8 cellular contexts compared by ENCODE assay signal in genomic region chr9:121557581-121558422, GRCh38. TPM values are rescaled to one million over a fixed set of nuclear protein-coding genes. Genes with fewer than 3 reads are reported as not detected.
DNase-seq lines count a peak whose midpoint lies in the region; ATAC-seq, FAIRE-seq and TF ChIP-seq lines count a peak whose summit lies in the region.

No MANE protein-coding gene starts in this region.

- 43% methylated on average over 15 of the region's 15 CpGs; no CpG with 5 or more reads in 1 of the 2 experiments for WGBS in H1 (ENCODE audit: extremely low coverage in 1 of 2, insufficient coverage in 1 of 2, insufficient read length in 1 of 2, insufficient replicate concordance in 2 of 2, low coverage in 1 of 2, low lambda C conversion rate in 2 of 2, missing lambda C conversion rate in 1 of 2), 2 experiments
- WGBS in mesenchymal stem cell, result 5% methylated on average over 14 of the region's 15 CpGs

- TF ChIP-seq CTCF in AG09309 (IDR thresholded peaks at IDR 0.05; ENCODE audit: control insufficient read depth, insufficient read depth, low read depth, low read length, missing control alignments), result no peak
- no peak for TF ChIP-seq CTCF in RWPE1 (conservative IDR thresholded peaks at IDR 0.05; ENCODE audit: low read depth)
- TF ChIP-seq CTCF in H1 (IDR thresholded peaks at IDR 0.05; ENCODE audit: control extremely low read depth in 1 of 3, insufficient read depth in 1 of 3, low read depth in 1 of 3, low read length in 3 of 3), result no peak

- no peak overlapping the region for H4K8ac ChIP-seq in H1 (ENCODE audit: extremely low read depth, insufficient read depth, low read length)
- H4K8ac ChIP-seq in mesenchymal stem cell (ENCODE audit: low read length), result peak overlapping the region; percentile 94

- no peaks in the 10 kb centered on the region; a peak in 1 of 7 replicates for H3K27me3 ChIP-seq in H1 (replicated peaks in 1 of 4; ENCODE audit: control insufficient read depth in 3 of 4, extremely low read depth in 1 of 4, insufficient read depth in 3 of 4, low read length in 3 of 4)
- peaks cover 4 to 22% of the 10 kb centered on the region in 2 experiments for H3K27me3 ChIP-seq in mesenchymal stem cell (ENCODE audit: control insufficient read depth in 1 of 2, insufficient read depth in 1 of 2, low read length in 2 of 2)

- H3K14ac ChIP-seq in H1 (ENCODE audit: insufficient read length), result no peak overlapping the region
- peak overlapping the region in 1 of 2 experiments; percentile 53 for H3K14ac ChIP-seq in mesenchymal stem cell (ENCODE audit: low read length in 2 of 2)

- H2BK12ac ChIP-seq in H1 (ENCODE audit: low read depth, low read length) (peak overlapping the region; percentile 92; the same call in 1 of the 2 replicates), mesenchymal stem cell (ENCODE audit: low read length in 2 of 2) (peak overlapping the region; percentile 12 to 94)

- H3K36me3 ChIP-seq in H1 (ENCODE audit: control insufficient read depth in 2 of 4, insufficient read depth in 4 of 4, low read length in 3 of 4), result no peaks in the 10 kb centered on the region
- no peaks in the 10 kb centered on the region for H3K36me3 ChIP-seq in mesenchymal stem cell (ENCODE audit: control insufficient read depth in 1 of 2, insufficient read depth in 2 of 2, low read depth in 1 of 2, low read length in 2 of 2)

- H2BK15ac ChIP-seq in H1 (ENCODE audit: low read length) (peak overlapping the region; percentile 72; the same call in 1 of the 2 replicates), mesenchymal stem cell (ENCODE audit: low read depth, poor library complexity, severe bottlenecking) (peak overlapping the region; percentile 83)

- H2BK120ac ChIP-seq in H1 (replicated peaks; ENCODE audit: low read depth, low read length) (peak overlapping the region; percentile 79), mesenchymal stem cell (ENCODE audit: low read depth, low read length) (peak overlapping the region; percentile 95)

- H3K79me1 ChIP-seq in H1 (ENCODE audit: low read depth, low read length) (no peaks in the 10 kb centered on the region), mesenchymal stem cell (replicated peaks; ENCODE audit: low read length, poor library complexity, severe bottlenecking) (no peaks in the 10 kb centered on the region)

- TF ChIP-seq EP300 in H1 (IDR thresholded peaks at IDR 0.05; ENCODE audit: borderline replicate concordance in 1 of 2, low read depth in 2 of 2, low read length in 2 of 2), result no peak

- H3K4ac ChIP-seq in H1 (replicated peaks; ENCODE audit: insufficient read length, low read depth, low read length) (peak overlapping the region; percentile 54), mesenchymal stem cell (ENCODE audit: low read depth in 1 of 2, low read length in 2 of 2) (peak overlapping the region; percentile 32 to 85)

- peaks cover 0 to 13% (median 9%) of the 10 kb centered on the region in 4 experiments; a peak in 5 of 7 replicates for H3K4me1 ChIP-seq in H1 (replicated peaks in 1 of 4; ENCODE audit: control insufficient read depth in 3 of 4, insufficient read depth in 4 of 4, low read length in 3 of 4)
- H3K4me1 ChIP-seq in mesenchymal stem cell (ENCODE audit: control insufficient read depth, insufficient read depth, low read depth, low read length), result peaks cover 23% of the 10 kb centered on the region

- no peaks in the 10 kb centered on the region for H3K9me3 ChIP-seq in H1 (ENCODE audit: insufficient read depth in 2 of 2, low read depth in 1 of 2, low read length in 1 of 2)
- no peaks in the 10 kb centered on the region for H3K9me3 ChIP-seq in mesenchymal stem cell (ENCODE audit: control insufficient read depth, low read length)

- no peak for TF ChIP-seq POLR2A in H1 (IDR thresholded peaks at IDR 0.05; ENCODE audit: control extremely low read depth in 1 of 2, low read depth in 2 of 2, low read length in 2 of 2)

- peaks cover 0 to 2% of the 10 kb centered on the region in 2 experiments for H4K20me1 ChIP-seq in H1 (replicated peaks in 1 of 2; ENCODE audit: control insufficient read depth in 1 of 2, insufficient read depth in 2 of 2, low read length in 2 of 2)

- no peak overlapping the region for H3K23ac ChIP-seq in H1 (ENCODE audit: insufficient read length)
- no peak overlapping the region for H3K23ac ChIP-seq in mesenchymal stem cell (ENCODE audit: low read length in 2 of 2)

- no peak for TF ChIP-seq RAD21 in H1 (IDR thresholded peaks at IDR 0.05 in 1 of 2, conservative IDR thresholded peaks at IDR 0.05 in 1 of 2; ENCODE audit: low read depth in 2 of 2, low read length in 2 of 2)

- ATAC-seq in GM21786 (IDR thresholded peaks at IDR 0.05; ENCODE audit: unreplicated experiment), result no peak

- POLR2A ChIA-PET in RWPE1 (lab: Yijun Ruan, JAX; ENCODE audit: low non-redundant PET), result interaction anchor here (0.7 kb wide), 1 partner anchor 61 kb away, joined by 3 read pairs; no protein-coding TSS in a partner anchor
- POLR2A ChIA-PET in H1 (lab: Charles Lee; ENCODE audit: partially characterized antibody), result interaction anchor here (1.1 to 2.6 kb wide), 3 partner anchors 11 to 41 kb away, joined by 3 to 9 read pairs (median 5); no protein-coding TSS in a partner anchor

- peak overlapping the region; percentile 80 for H3K27ac ChIP-seq in RWPE1
- no peak overlapping the region for H3K27ac ChIP-seq in H1 (ENCODE audit: low read depth, low read length)
- peak overlapping the region; percentile 91 for H3K27ac ChIP-seq in mesenchymal stem cell (ENCODE audit: low read length, poor library complexity, severe bottlenecking)

- H4K5ac ChIP-seq in H1 (ENCODE audit: insufficient read length, low read depth, low read length), result no peak overlapping the region

- H3K18ac ChIP-seq in H1 (ENCODE audit: extremely low read depth, low read length) (peak overlapping the region; percentile 87), mesenchymal stem cell (ENCODE audit: low read depth in 1 of 2, low read length in 2 of 2) (peak overlapping the region; percentile 75 to 97)

- CTCF ChIA-PET in RWPE1 (lab: Yijun Ruan, JAX), result interaction anchor here (0.5 to 3.7 kb wide), 6 partner anchors 11 to 194 kb away, joined by 3 to 22 read pairs (median 4); no protein-coding TSS in a partner anchor
- CTCF ChIA-PET in H1 (lab: Charles Lee; ENCODE audit: partially characterized antibody), result interaction anchor here (0.6 to 5.8 kb wide), 20 partner anchors 8 to 440 kb away, joined by 3 to 30 read pairs (median 4); no protein-coding TSS in a partner anchor

- 0 out of 2 replicates have a peak overlapping the region, but pooled peaks have one; percentile 53 for H2AK5ac ChIP-seq in H1 (ENCODE audit: low read depth, low read length)
- peak overlapping the region; percentile 95 for H2AK5ac ChIP-seq in mesenchymal stem cell (ENCODE audit: low read length, severe bottlenecking)

- H3K23me2 ChIP-seq in H1 (ENCODE audit: low read depth, low read length), result no peaks in the 10 kb centered on the region; the same call in 1 of the 2 replicates

- no peak overlapping the region for H3K56ac ChIP-seq in H1 (replicated peaks; ENCODE audit: insufficient read length, low read depth, low read length)

- peak; percentile 57 for DNase-seq in AG09309 (ENCODE audit: low read depth)
- DNase-seq in H4 (ENCODE audit: low spot score), result peak; percentile 98
- peak; percentile 84 for DNase-seq in RWPE1 (ENCODE audit: low spot score)
- no peak for DNase-seq in H1 (ENCODE audit: low read depth in 1 of 2, low spot score in 2 of 2)
- DNase-seq in mesenchymal stem cell, result peak; percentile 97
- DNase-seq in ureter (ENCODE audit: low spot score), result peak; percentile 88
- no peak for DNase-seq in DMS114 treated with DMSO at 0.1 percent for 48 hours (lab: John Stamatoyannopoulos, UW; ENCODE audit: unreplicated experiment)

- H3K9ac ChIP-seq in H1 (replicated peaks in 1 of 4; ENCODE audit: extremely low read depth in 1 of 4, low read depth in 3 of 4, low read length in 3 of 4), result no peak overlapping the region
- H3K9ac ChIP-seq in mesenchymal stem cell (ENCODE audit: low read length), result no peak overlapping the region

- H4K91ac ChIP-seq in H1 (replicated peaks; ENCODE audit: insufficient read length, low read length) (peak overlapping the region; percentile 76), mesenchymal stem cell (ENCODE audit: low read length) (peak overlapping the region; percentile 84)

- H2AFZ ChIP-seq in H1 (ENCODE audit: low read length), result peak overlapping the region; percentile 68
- peak overlapping the region; percentile 72 for H2AFZ ChIP-seq in mesenchymal stem cell (ENCODE audit: low read depth, low read length)

- H3K4me2 ChIP-seq in H1 (ENCODE audit: insufficient read depth in 1 of 2, low read depth in 2 of 2, low read length in 2 of 2) (peak overlapping the region; percentile 42 to 44; a peak in 3 of 4 replicates), mesenchymal stem cell (ENCODE audit: low read length, poor library complexity, severe bottlenecking) (peak overlapping the region; percentile 53)

- H2BK5ac ChIP-seq in H1 (ENCODE audit: low read depth, low read length) (peak overlapping the region; percentile 68; the same call in 1 of the 2 replicates), mesenchymal stem cell (ENCODE audit: low read depth, low read length, poor library complexity, severe bottlenecking) (peak overlapping the region; percentile 14)

- H3K79me2 ChIP-seq in H1 (ENCODE audit: control insufficient read depth in 1 of 2, insufficient read depth in 2 of 2, low read length in 2 of 2), result no peaks in the 10 kb centered on the region

- H3K4me3 ChIP-seq in AG09309 (ENCODE audit: control insufficient read depth, low read depth, low read length), result no peak overlapping the region
- 0 out of 8 replicates have a peak overlapping the region, but pooled peaks of 1 of the 4 experiments have one; percentile 4 for H3K4me3 ChIP-seq in H1 (ENCODE audit: extremely low read depth in 1 of 4, insufficient read depth in 2 of 4, low read depth in 3 of 4, low read length in 4 of 4)
- no peak overlapping the region for H3K4me3 ChIP-seq in mesenchymal stem cell (ENCODE audit: insufficient read depth in 1 of 2, low read depth in 1 of 2, low read length in 2 of 2)

- no peak for FAIRE-seq in H1 (lab: Jason Lieb, UNC)

- H2BK20ac ChIP-seq in H1 (ENCODE audit: low read length), result peak overlapping the region; percentile 93

TF ChIP-seq in H1, 55 proteins besides CTCF, POLR2A, EP300 and RAD21 (continues in another document):
- TF ChIP-seq SIN3A (conservative IDR thresholded peaks at IDR 0.05 in 1 of 2, IDR thresholded peaks at IDR 0.05 in 1 of 2; ENCODE audit: low read depth in 1 of 2, low read length in 2 of 2), result peak in 1 of 2 experiments; percentile 45; a peak in 1 of 4 replicates

RNA-seq across cellular contexts. Expression of gene GGTA1, which starts 58.2 kb away (rescaled TPM):
- 0.35 TPM in 1 of 2 replicates, not detected in the other for total RNA-seq in H4 (2014; rRNA removed; shearing (Covaris generic))
- not detected in 2 replicates for total RNA-seq in H1 (2021; fragmentation: NEBNext Ultra II Directional; extraction: Animal tissue kit (Norgen Biotek cat#: 25700))
- not detected in 2 replicates for polyA plus RNA-seq in H1 (2011; rRNA removed)
- not detected for polyA plus RNA-seq in H1 (2011; cell fraction: cytosol; rRNA removed)
- not detected for polyA plus RNA-seq in H1 (2011; cell fraction: nucleus; rRNA removed)
- polyA plus RNA-seq in H1 (2012, experiment 1 of 2), result not detected in 4 replicates
- not detected for polyA plus RNA-seq in H1 (2012, experiment 2 of 2)
- polyA plus RNA-seq in H1 (2013, experiment 1 of 2), result not detected
- not detected for polyA plus RNA-seq in H1 (2013, experiment 2 of 2)
- not detected in 2 replicates for polyA minus RNA-seq in H1 (2011; rRNA and poly(A)+ RNA removed)
- polyA minus RNA-seq in H1 (2011; cell fraction: cytosol; rRNA and poly(A)+ RNA removed), result not detected
- not detected for polyA minus RNA-seq in H1 (2011; cell fraction: nucleus; rRNA and poly(A)+ RNA removed)
- not detected for polyA plus RNA-seq in mesenchymal stem cell (2013, experiment 1 of 2)
- not detected for polyA plus RNA-seq in mesenchymal stem cell (2013, experiment 2 of 2)
- total RNA-seq in ureter, result 2.0 TPM

Comparison
In these comparisons a context has a peak if more than half of its experiments do, and no peak if none do; other contexts are left out.
1. DNase-seq: peak in AG09309 (single experiment), H4 (single experiment), RWPE1 (single experiment), mesenchymal stem cell (single experiment) and ureter (single experiment); none in H1 (0 of 2) and DMS114 treated with DMSO at 0.1 percent for 48 hours (single experiment).